7 cellular contexts compared by ENCODE assay signal in the genomic region with DNA sequence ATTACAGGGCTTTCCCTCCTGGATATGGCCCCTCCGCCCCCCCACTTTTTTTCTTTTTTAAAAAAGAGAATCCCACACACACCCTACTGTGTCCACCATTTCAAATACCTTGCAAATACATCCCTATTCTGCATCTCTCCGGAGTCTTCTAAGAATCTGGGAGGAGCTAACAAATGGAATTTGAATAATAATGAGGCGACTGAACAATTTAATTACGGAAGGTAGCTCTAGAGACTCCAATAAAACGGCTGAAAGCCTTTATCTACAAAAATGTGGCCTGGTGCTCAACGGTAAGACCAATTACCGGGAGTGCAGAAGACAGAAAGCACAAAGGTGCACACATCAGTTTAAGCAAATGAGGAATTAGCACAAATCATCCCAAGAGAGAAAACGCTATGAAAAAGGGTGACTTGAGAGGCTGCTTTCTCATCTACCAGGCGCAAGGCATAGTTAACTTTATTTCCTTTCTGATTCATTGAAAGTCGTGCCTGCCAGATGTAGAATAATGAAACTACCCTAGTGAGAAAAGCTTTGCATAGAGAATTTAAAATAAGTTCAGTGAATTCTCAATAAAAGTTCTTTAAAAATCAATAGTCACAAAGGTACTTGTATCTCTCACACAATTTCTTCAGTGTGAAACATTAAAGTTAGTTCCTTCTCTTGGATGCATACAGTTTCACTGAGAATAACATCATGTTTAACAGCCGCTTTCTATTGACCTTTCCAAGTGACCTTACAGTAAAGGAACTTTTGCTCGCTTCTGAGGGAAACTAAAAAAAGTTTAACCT. TPM values are rescaled to one million over a fixed set of nuclear protein-coding genes. Genes with fewer than 3 reads are reported as not detected.
DNase-seq lines count a peak whose midpoint lies in the region; ATAC-seq and TF ChIP-seq lines count a peak whose summit lies in the region.

No MANE protein-coding gene starts in this region.

- peak overlapping the region; percentile 39 for H3K27ac Mint-ChIP-seq in glutamatergic neuron (ENCODE audit: unreplicated experiment)

- H3K4me3 ChIP-seq in GM23248 (peak overlapping the region; percentile 70; the same call in 1 of the 2 replicates), PC-3 (ENCODE audit: low read length) (no peak overlapping the region; the same call in 1 of the 2 replicates), spleen (peak overlapping the region; percentile 56 to 99 (median 78)), aorta (ENCODE audit: low read length in 2 of 2) (peak overlapping the region in 1 of 2 donors; percentile 60)

- H3K27me3 ChIP-seq in GM23248 (replicated peaks; ENCODE audit: insufficient read depth): peaks cover 79% of the 10 kb centered on the region
- peaks cover 54% of the 10 kb centered on the region for H3K27me3 ChIP-seq in PC-3 (ENCODE audit: low read length)
- peaks cover 0 to 42% (median 4%) of the 10 kb centered on the region in 7 donors for H3K27me3 ChIP-seq in spleen (replicated peaks in 1 of 7)
- H3K27me3 ChIP-seq in aorta (ENCODE audit: control insufficient read depth in 1 of 2, insufficient read depth in 2 of 2, low read length in 1 of 2): no peaks in the 10 kb centered on the region

- H3K4me1 ChIP-seq in GM23248 (ENCODE audit: insufficient read depth) (no peaks in the 10 kb centered on the region), PC-3 (ENCODE audit: insufficient read depth, low read length) (peaks cover 7% of the 10 kb centered on the region; the same call in 1 of the 2 replicates), spleen (peaks cover 10 to 79% (median 30%) of the 10 kb centered on the region in 6 donors), aorta (ENCODE audit: control insufficient read depth in 1 of 2, insufficient read depth in 2 of 2, low read length in 2 of 2) (no peaks in the 10 kb centered on the region)

- peak overlapping the region; percentile 88 for H3K4me3 Mint-ChIP-seq in glutamatergic neuron (ENCODE audit: unreplicated experiment)

- H2AFZ ChIP-seq in GM23248: peak overlapping the region; percentile 62; the same call in 1 of the 2 replicates
- H2AFZ ChIP-seq in PC-3 (ENCODE audit: low read length): no peak overlapping the region

- H3K4me2 ChIP-seq in GM23248 (ENCODE audit: unreplicated experiment): no peak overlapping the region
- peak overlapping the region; percentile 87; the same call in 1 of the 2 replicates for H3K4me2 ChIP-seq in PC-3 (ENCODE audit: low read length)

- peaks cover 6% of the 10 kb centered on the region for H3K9me3 Mint-ChIP-seq in glutamatergic neuron (ENCODE audit: unreplicated experiment)

- no peaks in the 10 kb centered on the region for H3K36me3 ChIP-seq in GM23248 (ENCODE audit: low read depth)
- H3K36me3 ChIP-seq in PC-3 (ENCODE audit: low read depth, low read length): no peaks in the 10 kb centered on the region
- H3K36me3 ChIP-seq in spleen: no peaks in the 10 kb centered on the region
- H3K36me3 ChIP-seq in aorta (ENCODE audit: control insufficient read depth in 1 of 2, insufficient read depth in 2 of 2, low read length in 1 of 2): no peaks in the 10 kb centered on the region

- CTCF ChIA-PET in PC-3 (lab: Charles Lee): no interaction called here

- H3K9me3 ChIP-seq in GM23248 (ENCODE audit: low read depth) (no peaks in the 10 kb centered on the region), PC-3 (ENCODE audit: low read length) (no peaks in the 10 kb centered on the region), spleen (no peaks in the 10 kb centered on the region), aorta (ENCODE audit: control insufficient read depth, low read length) (no peaks in the 10 kb centered on the region)

- intact Hi-C loops in PC-3 (cut with micrococcal nuclease): no loop called here
- intact Hi-C loops in spleen (cut with DNase I; ENCODE audit: low total_unique reads): no loop called here
- intact Hi-C loops in aorta (cut with DNase I): no loop called here

- ATAC-seq in PC-3 (no peak), aorta (ENCODE audit: low FRiP score) (no peak)

- 49 to 52% methylated on average over 12 of the region's 12 CpGs for WGBS in GM23248 (ENCODE audit: low coverage in 1 of 2, low lambda C conversion rate in 2 of 2, missing lambda C conversion rate in 2 of 2), 2 experiments
- 47 to 57% (median 49%) methylated on average over 12 of the region's 12 CpGs for WGBS in spleen, 5 donors
- WGBS in aorta, 2 donors: 64 to 65% methylated on average over 12 of the region's 12 CpGs

- POLR2A ChIA-PET in PC-3 (lab: Charles Lee; ENCODE audit: unreplicated experiment): no interaction called here

- no peak overlapping the region for H3K9ac ChIP-seq in GM23248
- no peak overlapping the region for H3K9ac ChIP-seq in PC-3 (ENCODE audit: low read length)

- H3K27ac ChIP-seq in GM23248 (no peak overlapping the region), PC-3 (ENCODE audit: low read length) (no peak overlapping the region), spleen (peak overlapping the region in 7 of 8 donors; percentile 46 to 92 (median 83)), aorta (ENCODE audit: low read depth in 1 of 2, low read length in 2 of 2) (no peak overlapping the region)

- no peaks in the 10 kb centered on the region for H3K36me3 Mint-ChIP-seq in glutamatergic neuron (ENCODE audit: unreplicated experiment)

- H3K79me2 ChIP-seq in GM23248 (ENCODE audit: insufficient read depth) (no peaks in the 10 kb centered on the region), PC-3 (ENCODE audit: low read length) (no peaks in the 10 kb centered on the region)

- H3K27me3 Mint-ChIP-seq in glutamatergic neuron (ENCODE audit: unreplicated experiment): peaks cover 4% of the 10 kb centered on the region

- DNase-seq in GM23248 (peak; percentile 36), PC-3 (no peak), glutamatergic neuron (no peak), spleen (no peak), putamen (ENCODE audit: low spot score) (no peak), aorta (no peak), NCI-H1105 treated with DMSO at 0.1 percent for 48 hours (lab: John Stamatoyannopoulos, UW) (no peak)

- H3F3A ChIP-seq in GM23248 (ENCODE audit: insufficient read depth) (no peaks in the 10 kb centered on the region), PC-3 (ENCODE audit: low read length, unreplicated experiment) (no peaks in the 10 kb centered on the region)

- in situ Hi-C loops in GM23248 (cut with MboI): no loop called here

- H3K9me2 ChIP-seq in GM23248 (ENCODE audit: insufficient read depth) (no peaks in the 10 kb centered on the region), PC-3 (replicated peaks; ENCODE audit: low read length) (no peaks in the 10 kb centered on the region)

- no TSS peak for BruUV-seq in PC-3 (replicated peaks; lab: Mats Ljungman, UMichigan)

- peaks cover 22% of the 10 kb centered on the region for H3K4me1 Mint-ChIP-seq in glutamatergic neuron (ENCODE audit: low read depth, unreplicated experiment)

- no peaks in the 10 kb centered on the region for H4K20me1 ChIP-seq in GM23248 (ENCODE audit: insufficient read depth)
- no peaks in the 10 kb centered on the region for H4K20me1 ChIP-seq in PC-3 (ENCODE audit: low read length)

- TF ChIP-seq CTCF in PC-3 (conservative IDR thresholded peaks at IDR 0.05; ENCODE audit: low read depth, low read length) (no peak), glutamatergic neuron (IDR thresholded peaks at IDR 0.05; ENCODE audit: partially characterized antibody, unreplicated experiment) (no peak), spleen (IDR thresholded peaks at IDR 0.05 in 8 of 11, conservative IDR thresholded peaks at IDR 0.05 in 3 of 11) (no peak)

- TF ChIP-seq POLR2A in spleen (IDR thresholded peaks at IDR 0.05): no peak

RNA-seq across cellular contexts. Expression of a gene that starts 1.6 kb away (rescaled TPM):
- not detected in 2 replicates for total RNA-seq in GM23248 (2014; rRNA removed; shearing (Covaris generic))
- polyA plus RNA-seq in GM23248 (2016; fragmentation: Nextera tagmentation; extraction: Ambion mirVana) (not detected in 2 replicates), spleen (1 to 10 TPM; 3.1 to 7.9 (median 4.6) TPM), aorta (1 to 10 TPM; 3.2 to 9.4 TPM)
- total RNA-seq in PC-3 (2014; rRNA removed) (0.35 and 0.62 TPM in 2 replicates), glutamatergic neuron (ENCODE audit: unreplicated experiment) (14.7 TPM), spleen (10 to 100 TPM; 11.0 to 26.5 (median 18.5) TPM), aorta (10 to 100 TPM; 16.2 to 17.8 TPM)

RNA-seq across cellular contexts. Expression of a gene that starts 22.5 kb away (rescaled TPM):
- 1.0 and 12.4 TPM in 2 replicates for total RNA-seq in GM23248 (2014; rRNA removed; shearing (Covaris generic))
- polyA plus RNA-seq in GM23248 (2016; fragmentation: Nextera tagmentation; extraction: Ambion mirVana) (0.54 and 0.58 TPM in 2 replicates), spleen (1 to 10 TPM; 2.2 to 4.7 (median 2.7) TPM), aorta (10 to 100 TPM; 21.4 to 26.8 TPM)
- total RNA-seq in PC-3 (2014; rRNA removed) (5.6 and 6.9 TPM in 2 replicates), glutamatergic neuron (ENCODE audit: unreplicated experiment) (31.9 TPM), spleen (10 to 100 TPM in 4 of 7 donors, 1 to 10 TPM in 3; 6.0 to 18.4 (median 10.1) TPM), aorta (10 to 100 TPM; 38.3 to 45.9 TPM)

RNA-seq across cellular contexts. Expression of a gene that starts 57.9 kb away (rescaled TPM):
- 42.9 and 43.4 TPM in 2 replicates for total RNA-seq in GM23248 (2014; rRNA removed; shearing (Covaris generic))
- polyA plus RNA-seq in GM23248 (2016; fragmentation: Nextera tagmentation; extraction: Ambion mirVana) (44.5 and 44.6 TPM in 2 replicates), spleen (10 to 100 TPM; 48.3 to 62.3 (median 49.2) TPM), aorta (10 to 100 TPM; 18.6 to 29.7 TPM)
- total RNA-seq in PC-3 (2014; rRNA removed) (22.4 and 23.2 TPM in 2 replicates), glutamatergic neuron (ENCODE audit: unreplicated experiment) (31.5 TPM), spleen (100 to 1,000 TPM in 1 of 7 donors, 10 to 100 TPM in 6; 69.7 to 115 (median 72.9) TPM), aorta (10 to 100 TPM; 34.1 to 38.7 TPM)

Comparison
In these comparisons a context has a peak if more than half of its experiments do, and no peak if none do; other contexts are left out.
1. H3K27ac ChIP-seq: peak in spleen (7 of 8); none in GM23248 (single experiment), PC-3 (single experiment) and aorta (0 of 2).